ENCODE assay signal across 8 cellular contexts in the genomic region with DNA sequence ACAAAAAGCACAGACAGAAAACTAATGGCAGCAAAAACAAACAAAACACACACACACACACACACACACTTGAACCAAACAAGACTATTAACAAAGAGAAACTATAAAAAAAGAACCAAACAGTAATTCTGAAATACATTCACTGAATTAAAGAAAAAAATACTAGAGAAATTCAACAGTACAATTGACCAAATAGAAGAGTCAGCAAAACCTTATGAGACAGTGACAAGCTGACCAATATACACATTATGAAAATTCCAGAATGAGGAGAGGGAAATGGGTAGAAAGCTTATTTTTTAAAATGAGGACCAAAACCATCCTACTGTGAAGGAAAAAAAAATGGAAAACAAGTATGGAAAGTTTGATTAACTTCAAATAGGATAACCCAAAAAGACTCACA.
"Had no signal": no experiment of that assay in that cellular context is flagged by ENCODE, and none has a peak within 500 bp of the region (broad histone marks: within the 10 kb centered on the region; RNA-seq: fewer than 3 reads in every experiment).

No MANE protein-coding gene starts in this region.

- H2AFZ ChIP-seq: GM23338 had no signal

- H3K27ac Mint-ChIP-seq: GM23338, IgD-negative memory B cell had no signal

- H3K27me3 Mint-ChIP-seq: IgD-negative memory B cell had no signal

- ATAC-seq: GM23338 had no signal

- H3K4me3 Mint-ChIP-seq: GM23338, H9, IgD-negative memory B cell had no signal

- H3K4me1 Mint-ChIP-seq: GM23338, H9, IgD-negative memory B cell had no signal

- H3K36me3 Mint-ChIP-seq: IgD-negative memory B cell had no signal

- H3K4me3 ChIP-seq: GM23338 had no signal

- FAIRE-seq: H1, H54, HTR-8/SVneo had no signal

- H3K4me2 ChIP-seq: GM23338 had no signal

- DNase-seq: H9, HCEC 1CT, KG1 had no signal
